ENCODE assay signal across 9 cellular contexts in genomic region chr1:156928043-156928602, GRCh38. TPM values are rescaled to one million over a fixed set of nuclear protein-coding genes. Genes with fewer than 3 reads are reported as not detected.
DNase-seq lines count a peak whose midpoint lies in the region; ATAC-seq and TF ChIP-seq lines count a peak whose summit lies in the region.
"Had no signal": no experiment of that assay in that cellular context is flagged by ENCODE, and none has a peak within 500 bp of the region (broad histone marks: within the 10 kb centered on the region; RNA-seq: fewer than 3 reads in every experiment).

No MANE protein-coding gene starts in this region.

- H3K79me2 ChIP-seq in Loucy (ENCODE audit: insufficient read depth, low read length) = no peaks in the 10 kb centered on the region

- peak overlapping the region; percentile 28; the same call in 1 of the 2 replicates for H2AFZ ChIP-seq in Loucy (ENCODE audit: low read length)

- POLR2A ChIA-PET in activated CD4-positive, alpha-beta memory T cell treated with anti-CD3 and anti-CD28 coated beads, Interleukin-2, amount 10 ng/mL, durations not matched to agents 7 days and 5 days (lab: Charles Lee) = interaction anchor here (0.8 to 1.5 kb wide), 2 partner anchors 16 to 27 kb away, joined by 4 read pairs; no protein-coding TSS in a partner anchor
- POLR2A ChIA-PET in activated CD4-positive, alpha-beta memory T cell treated with anti-CD3 and anti-CD28 coated beads for 36 hours (lab: Charles Lee) = no interaction called here

- no peaks in the 10 kb centered on the region for H3K9me3 Mint-ChIP-seq in activated CD4-positive, alpha-beta memory T cell treated with anti-CD3 and anti-CD28 coated beads, Interleukin-2, amount 10 ng/mL, durations not matched to agents 7 days and 5 days
- H3K9me3 Mint-ChIP-seq in activated CD4-positive, alpha-beta memory T cell treated with anti-CD3 and anti-CD28 coated beads for 36 hours = no peaks in the 10 kb centered on the region

- TF ChIP-seq POLR2A in esophagus muscularis mucosa (IDR thresholded peaks at IDR 0.05; ENCODE audit: low read depth) (no peak), upper lobe of left lung (IDR thresholded peaks at IDR 0.05) (no peak)

- peaks cover 22% of the 10 kb centered on the region for H3K4me1 Mint-ChIP-seq in activated CD4-positive, alpha-beta memory T cell treated with anti-CD3 and anti-CD28 coated beads, Interleukin-2, amount 10 ng/mL, durations not matched to agents 7 days and 5 days
- peaks cover 16% of the 10 kb centered on the region for H3K4me1 Mint-ChIP-seq in activated CD4-positive, alpha-beta memory T cell treated with anti-CD3 and anti-CD28 coated beads for 36 hours (ENCODE audit: low read depth)

- WGBS in esophagus muscularis mucosa = 3% methylated on average over 4 of the region's 4 CpGs
- 11 to 13% methylated on average over 4 of the region's 4 CpGs for WGBS in upper lobe of left lung, 2 donors

- no peak overlapping the region for H3K9ac ChIP-seq in Loucy (ENCODE audit: low read depth, low read length, poor library complexity, severe bottlenecking)

- intact Hi-C loops in activated CD4-positive, alpha-beta memory T cell treated with anti-CD3 and anti-CD28 coated beads for 36 hours (cut with micrococcal nuclease) = loop anchor here (5.0 kb wide), 1 partner anchor 201 kb away; the partner anchor contains the start of genes ISG20L2 and METTL25B
- intact Hi-C loops in esophagus muscularis mucosa (cut with DNase I) = no loop called here

- peaks cover 11% of the 10 kb centered on the region for H3K27me3 ChIP-seq in Loucy (ENCODE audit: insufficient read depth, low read length, poor library complexity, severe bottlenecking)
- H3K27me3 ChIP-seq in esophagus muscularis mucosa = peaks cover 4 to 63% (median 38%) of the 10 kb centered on the region in 4 donors
- H3K27me3 ChIP-seq in upper lobe of left lung = peaks cover 0 to 29% (median 15%) of the 10 kb centered on the region in 4 donors

- peak overlapping the region; percentile 38 for H3K4me3 Mint-ChIP-seq in activated CD4-positive, alpha-beta memory T cell treated with anti-CD3 and anti-CD28 coated beads, Interleukin-2, amount 10 ng/mL, durations not matched to agents 7 days and 5 days
- H3K4me3 Mint-ChIP-seq in activated CD4-positive, alpha-beta memory T cell treated with anti-CD3 and anti-CD28 coated beads for 36 hours = no peak overlapping the region

- H3K27ac ChIP-seq in esophagus muscularis mucosa (replicated peaks in 1 of 4) (no peak overlapping the region), upper lobe of left lung (no peak overlapping the region)
- H3K27ac ChIP-seq: skin epidermis had no signal

- H3K4me3 ChIP-seq in Loucy (ENCODE audit: low read length, poor library complexity, severe bottlenecking) = no peak overlapping the region
- H3K4me3 ChIP-seq in esophagus muscularis mucosa = peak overlapping the region; percentile 34 to 53 (median 39)
- H3K4me3 ChIP-seq in retinal pigment epithelial cell (ENCODE audit: low read length) = peak overlapping the region; percentile 46
- H3K4me3 ChIP-seq in upper lobe of left lung = peak overlapping the region in 1 of 4 donors; percentile 25

- TF ChIP-seq CTCF in Loucy (conservative IDR thresholded peaks at IDR 0.05; ENCODE audit: low read length) (peak; percentile 32), esophagus muscularis mucosa (IDR thresholded peaks at IDR 0.05) (no peak), retinal pigment epithelial cell (conservative IDR thresholded peaks at IDR 0.05; ENCODE audit: low read depth, low read length) (no peak), upper lobe of left lung (IDR thresholded peaks at IDR 0.05) (no peak)

- no peak for ATAC-seq in upper lobe of left lung (ENCODE audit: low FRiP score in 2 of 2)

- no peak overlapping the region for H3K4me2 ChIP-seq in Loucy (ENCODE audit: low read depth, low read length, poor library complexity, severe bottlenecking)

- H3K4me1 ChIP-seq in Loucy (ENCODE audit: insufficient read depth, low read length, poor library complexity, severe bottlenecking) (peaks cover 9% of the 10 kb centered on the region), esophagus muscularis mucosa (peaks cover 18 to 45% (median 38%) of the 10 kb centered on the region in 4 donors), upper lobe of left lung (peaks cover 31 to 41% (median 36%) of the 10 kb centered on the region in 4 donors)

- DNase-seq in activated CD4-positive, alpha-beta memory T cell treated with anti-CD3 and anti-CD28 coated beads, Interleukin-2, amount 10 ng/mL, durations not matched to agents 7 days and 5 days = no peak
- no peak for DNase-seq in activated CD4-positive, alpha-beta memory T cell treated with anti-CD3 and anti-CD28 coated beads for 36 hours
- DNase-seq in esophagus muscularis mucosa (ENCODE audit: extremely low spot score) (no peak), retinal pigment epithelial cell (ENCODE audit: low read depth) (no peak), NCI-H2196 treated with DMSO at 0.1 percent for 48 hours (lab: John Stamatoyannopoulos, UW; ENCODE audit: unreplicated experiment) (no peak), upper lobe of left lung (no peak), GDM1 (lab: John Stamatoyannopoulos, UW) (no peak)

- no peaks in the 10 kb centered on the region for H3K36me3 Mint-ChIP-seq in activated CD4-positive, alpha-beta memory T cell treated with anti-CD3 and anti-CD28 coated beads, Interleukin-2, amount 10 ng/mL, durations not matched to agents 7 days and 5 days (ENCODE audit: low read depth)
- H3K36me3 Mint-ChIP-seq in activated CD4-positive, alpha-beta memory T cell treated with anti-CD3 and anti-CD28 coated beads for 36 hours = no peaks in the 10 kb centered on the region

- no peak overlapping the region for H3K27ac Mint-ChIP-seq in activated CD4-positive, alpha-beta memory T cell treated with anti-CD3 and anti-CD28 coated beads, Interleukin-2, amount 10 ng/mL, durations not matched to agents 7 days and 5 days
- no peak overlapping the region for H3K27ac Mint-ChIP-seq in activated CD4-positive, alpha-beta memory T cell treated with anti-CD3 and anti-CD28 coated beads for 36 hours

- H3K9me3 ChIP-seq in Loucy (ENCODE audit: insufficient read depth, low read depth, low read length) = no peaks in the 10 kb centered on the region
- no peaks in the 10 kb centered on the region for H3K9me3 ChIP-seq in esophagus muscularis mucosa
- no peaks in the 10 kb centered on the region for H3K9me3 ChIP-seq in upper lobe of left lung

- no peaks in the 10 kb centered on the region for H3K36me3 ChIP-seq in Loucy (ENCODE audit: insufficient read depth, low read length)
- H3K36me3 ChIP-seq in esophagus muscularis mucosa = no peaks in the 10 kb centered on the region
- H3K36me3 ChIP-seq in upper lobe of left lung = no peaks in the 10 kb centered on the region

- no peak for TF ChIP-seq EP300 in esophagus muscularis mucosa (IDR thresholded peaks at IDR 0.05)
- no peak for TF ChIP-seq EP300 in upper lobe of left lung (IDR thresholded peaks at IDR 0.05)

- peaks cover 86% of the 10 kb centered on the region for H3K27me3 Mint-ChIP-seq in activated CD4-positive, alpha-beta memory T cell treated with anti-CD3 and anti-CD28 coated beads, Interleukin-2, amount 10 ng/mL, durations not matched to agents 7 days and 5 days
- peaks cover 73% of the 10 kb centered on the region for H3K27me3 Mint-ChIP-seq in activated CD4-positive, alpha-beta memory T cell treated with anti-CD3 and anti-CD28 coated beads for 36 hours

- no peaks in the 10 kb centered on the region for H3F3A ChIP-seq in Loucy (ENCODE audit: low read depth)

- CTCF ChIA-PET in activated CD4-positive, alpha-beta memory T cell treated with anti-CD3 and anti-CD28 coated beads, Interleukin-2, amount 10 ng/mL, durations not matched to agents 7 days and 5 days (lab: Charles Lee) = interaction anchor here (0.6 to 2.2 kb wide), 23 partner anchors 8 to 269 kb away, joined by 3 to 45 read pairs (median 3); partner anchors contain the start of gene PEAR1
- CTCF ChIA-PET in activated CD4-positive, alpha-beta memory T cell treated with anti-CD3 and anti-CD28 coated beads for 36 hours (lab: Charles Lee) = interaction anchor here (0.6 to 10.3 kb wide), 26 partner anchors 10 to 305 kb away, joined by 3 to 132 read pairs (median 4); partner anchors contain the start of genes NTRK1 and PEAR1

- H4K20me1 ChIP-seq in Loucy (ENCODE audit: insufficient read depth, low read length, poor library complexity, severe bottlenecking) = no peaks in the 10 kb centered on the region

- H3K9me2 ChIP-seq in Loucy (replicated peaks; ENCODE audit: low read depth, low read length) = no peaks in the 10 kb centered on the region

RNA-seq across cellular contexts. Expression of gene LRRC71, which starts 7.7 kb away (rescaled TPM):
- total RNA-seq in activated CD4-positive, alpha-beta memory T cell treated with anti-CD3 and anti-CD28 coated beads, Interleukin-2, amount 10 ng/mL, durations not matched to agents 7 days and 5 days = not detected
- total RNA-seq in activated CD4-positive, alpha-beta memory T cell treated with anti-CD3 and anti-CD28 coated beads for 36 hours = not detected
- total RNA-seq in esophagus muscularis mucosa (not detected), upper lobe of left lung (10 to 100 TPM in 1 of 6 donors, 1 to 10 TPM in 4, under 1 TPM in 1; 0.49 to 13.9 (median 6.3) TPM)

RNA-seq across cellular contexts. Expression of gene PEAR1, which starts 34.6 kb away (rescaled TPM):
- under 1 TPM in 1 of 2 experiments, not detected in 1; 0.05 TPM for total RNA-seq in activated CD4-positive, alpha-beta memory T cell treated with anti-CD3 and anti-CD28 coated beads, Interleukin-2, amount 10 ng/mL, durations not matched to agents 7 days and 5 days
- total RNA-seq in activated CD4-positive, alpha-beta memory T cell treated with anti-CD3 and anti-CD28 coated beads for 36 hours = not detected
- total RNA-seq in esophagus muscularis mucosa = 10 to 100 TPM in 2 of 4 donors, 1 to 10 TPM in 2; 6.1 to 13.6 (median 10.9) TPM
- 10 to 100 TPM in 4 of 6 donors, 1 to 10 TPM in 2; 8.4 to 33.5 (median 13.7) TPM for total RNA-seq in upper lobe of left lung

Comparison
In these comparisons a context has a peak if more than half of its experiments do, and no peak if none do; other contexts are left out.
1. RNA of gene PEAR1, which starts 34.6 kb away (total RNA-seq): 8.4 to 33.5 TPM in upper lobe of left lung and 6.1 to 13.6 TPM in esophagus muscularis mucosa; 0.05 TPM in activated CD4-positive, alpha-beta memory T cell treated with anti-CD3 and anti-CD28 coated beads, Interleukin-2, amount 10 ng/mL, durations not matched to agents 7 days and 5 days and not detected in activated CD4-positive, alpha-beta memory T cell treated with anti-CD3 and anti-CD28 coated beads for 36 hours; every median in the first group is over 4 times any median in the second.